8 cellular contexts compared by ENCODE assay signal in the genomic region with DNA sequence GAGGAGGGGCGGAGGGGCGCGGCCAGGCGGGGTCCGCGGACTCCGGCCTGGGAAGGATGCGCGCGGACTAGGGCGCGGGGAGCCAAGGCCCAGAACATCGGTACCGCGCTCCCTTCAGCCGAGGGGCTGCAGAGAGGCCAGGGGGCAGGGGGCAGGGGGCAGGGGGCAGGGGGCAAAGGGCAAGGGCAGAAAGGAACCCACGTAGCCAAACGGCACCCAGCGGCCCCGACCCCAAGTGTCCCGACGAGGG. TPM values are rescaled to one million over a fixed set of nuclear protein-coding genes. Genes with fewer than 3 reads are reported as not detected.
A peak's percentile ranks its signal among the peaks of the same experiment; 100 is the strongest.
DNase-seq lines count a peak whose midpoint lies in the region; ATAC-seq, FAIRE-seq and TF ChIP-seq lines count a peak whose summit lies in the region.

No MANE protein-coding gene starts in this region.

- no peaks in the 10 kb centered on the region for H3K9me3 ChIP-seq in hepatocyte (ENCODE audit: low read depth)

- peaks cover 17% of the 10 kb centered on the region for H3K27me3 Mint-ChIP-seq in type B pancreatic cell

- H3K4me1 Mint-ChIP-seq in stimulated activated effector memory CD8-positive, alpha-beta T cell treated with anti-CD3 and anti-CD28 coated beads, Interleukin-12 subunit alpha, Interleukin-12 subunit beta, amount 100 ng/mL, for 72 hours: peaks cover 41% of the 10 kb centered on the region
- H3K4me1 Mint-ChIP-seq in type B pancreatic cell (ENCODE audit: unreplicated experiment): peaks cover 16% of the 10 kb centered on the region

- no peaks in the 10 kb centered on the region for H3K9me2 ChIP-seq in hepatocyte (replicated peaks; ENCODE audit: insufficient read depth)

- WGBS in hepatocyte (ENCODE audit: low lambda C conversion rate, missing lambda C conversion rate): no CpG with 5 or more reads among the region's 22 CpGs

- H3K27ac ChIP-seq in hepatocyte: peak overlapping the region; percentile 78

- peak overlapping the region; percentile 98 for H3K4me3 Mint-ChIP-seq in stimulated activated effector memory CD8-positive, alpha-beta T cell treated with anti-CD3 and anti-CD28 coated beads, Interleukin-12 subunit alpha, Interleukin-12 subunit beta, amount 100 ng/mL, for 72 hours
- no peak overlapping the region for H3K4me3 Mint-ChIP-seq in type B pancreatic cell

- TF ChIP-seq CTCF in hepatocyte (IDR thresholded peaks at IDR 0.05; ENCODE audit: poor library complexity): no peak
- TF ChIP-seq CTCF in type B pancreatic cell (conservative IDR thresholded peaks at IDR 0.05): no peak

- H3K4me3 ChIP-seq in hepatocyte: peak overlapping the region; percentile 54

- peak overlapping the region; percentile 98 for H3K4me2 ChIP-seq in hepatocyte

- H3K27me3 ChIP-seq in hepatocyte: peaks cover 11% of the 10 kb centered on the region

- H2AFZ ChIP-seq in hepatocyte: peak overlapping the region; percentile 58

- H3K36me3 ChIP-seq in hepatocyte (replicated peaks; ENCODE audit: insufficient read depth, low read depth): no peaks in the 10 kb centered on the region

- peaks cover 9% of the 10 kb centered on the region for H3K79me2 ChIP-seq in hepatocyte

- peaks cover 8 to 21% of the 10 kb centered on the region in 2 donors for H3K36me3 Mint-ChIP-seq in activated naive CD4-positive, alpha-beta T cell treated with anti-CD3 and anti-CD28 coated beads, Interleukin-2, amount 50 U/mL, for 72 hours
- peaks cover 26% of the 10 kb centered on the region for H3K36me3 Mint-ChIP-seq in stimulated activated effector memory CD8-positive, alpha-beta T cell treated with anti-CD3 and anti-CD28 coated beads, Interleukin-12 subunit alpha, Interleukin-12 subunit beta, amount 100 ng/mL, for 72 hours
- no peaks in the 10 kb centered on the region for H3K36me3 Mint-ChIP-seq in type B pancreatic cell

- FAIRE-seq in GM19239 (lab: Jason Lieb, UNC): no peak

- peak overlapping the region in 1 of 2 donors; percentile 87 for H3K27ac Mint-ChIP-seq in activated naive CD4-positive, alpha-beta T cell treated with anti-CD3 and anti-CD28 coated beads, Interleukin-2, amount 50 U/mL, for 72 hours
- peak overlapping the region; percentile 91 for H3K27ac Mint-ChIP-seq in stimulated activated effector memory CD8-positive, alpha-beta T cell treated with anti-CD3 and anti-CD28 coated beads, Interleukin-12 subunit alpha, Interleukin-12 subunit beta, amount 100 ng/mL, for 72 hours
- no peak overlapping the region for H3K27ac Mint-ChIP-seq in type B pancreatic cell

- no peaks in the 10 kb centered on the region for H4K20me1 ChIP-seq in hepatocyte (ENCODE audit: insufficient read depth, poor library complexity, severe bottlenecking)

- H3K4me1 ChIP-seq in hepatocyte (ENCODE audit: insufficient read depth): peaks cover 9% of the 10 kb centered on the region

- DNase-seq in Ammon's horn (ENCODE audit: low spot score) (peak; percentile 59), GM19239 (ENCODE audit: insufficient read length, low spot score) (peak; percentile 56), hepatocyte (ENCODE audit: low spot score) (no peak), type B pancreatic cell (ENCODE audit: extremely low spot score, unreplicated experiment) (no peak)
- DNase-seq in activated naive CD4-positive, alpha-beta T cell treated with anti-CD3 and anti-CD28 coated beads, Interleukin-2, amount 50 U/mL, for 72 hours (ENCODE audit: low spot score in 2 of 2): no peak
- no peak for DNase-seq in stimulated activated effector memory CD8-positive, alpha-beta T cell treated with anti-CD3 and anti-CD28 coated beads, Interleukin-12 subunit alpha, Interleukin-12 subunit beta, amount 100 ng/mL, for 72 hours (ENCODE audit: low spot score in 2 of 2)

- ATAC-seq in HG03439 (IDR thresholded peaks at IDR 0.05; ENCODE audit: unreplicated experiment) (peak; percentile 13), GM18858 (IDR thresholded peaks at IDR 0.05; ENCODE audit: unreplicated experiment) (no peak)
- peak; percentile 20 to 22 for ATAC-seq in activated naive CD4-positive, alpha-beta T cell treated with anti-CD3 and anti-CD28 coated beads, Interleukin-2, amount 50 U/mL, for 72 hours
- peak; percentile 47 for ATAC-seq in stimulated activated effector memory CD8-positive, alpha-beta T cell treated with anti-CD3 and anti-CD28 coated beads, Interleukin-12 subunit alpha, Interleukin-12 subunit beta, amount 100 ng/mL, for 72 hours

- H3K9me3 Mint-ChIP-seq in activated naive CD4-positive, alpha-beta T cell treated with anti-CD3 and anti-CD28 coated beads, Interleukin-2, amount 50 U/mL, for 72 hours: no peaks in the 10 kb centered on the region
- H3K9me3 Mint-ChIP-seq in stimulated activated effector memory CD8-positive, alpha-beta T cell treated with anti-CD3 and anti-CD28 coated beads, Interleukin-12 subunit alpha, Interleukin-12 subunit beta, amount 100 ng/mL, for 72 hours: no peaks in the 10 kb centered on the region
- no peaks in the 10 kb centered on the region for H3K9me3 Mint-ChIP-seq in type B pancreatic cell

RNA-seq across cellular contexts. Expression of a gene that starts 0.5 kb away (rescaled TPM):
- 10 to 100 TPM in 1 of 2 donors, 1 to 10 TPM in 1; 10.0 to 22.5 TPM for total RNA-seq in activated naive CD4-positive, alpha-beta T cell treated with anti-CD3 and anti-CD28 coated beads, Interleukin-2, amount 50 U/mL, for 72 hours
- total RNA-seq in hepatocyte (5.4 and 6.0 TPM in 2 replicates), type B pancreatic cell (ENCODE audit: low replicate concordance) (10.3 and 21.7 TPM in 2 replicates)
- polyA plus RNA-seq in hepatocyte: 5.6 and 6.7 TPM in 2 replicates

RNA-seq across cellular contexts. Expression of a gene that starts 54.0 kb away (rescaled TPM):
- 100 to 1,000 TPM; 214 to 334 TPM for total RNA-seq in activated naive CD4-positive, alpha-beta T cell treated with anti-CD3 and anti-CD28 coated beads, Interleukin-2, amount 50 U/mL, for 72 hours
- total RNA-seq in hepatocyte (3.5 and 3.7 TPM in 2 replicates), type B pancreatic cell (ENCODE audit: low replicate concordance) (1.7 and 7.2 TPM in 2 replicates)
- 3.1 and 7.4 TPM in 2 replicates for polyA plus RNA-seq in hepatocyte

Comparison
In these comparisons a context has a peak if more than half of its experiments do, and no peak if none do; other contexts are left out.
1. DNase-seq: peak in Ammon's horn (single experiment) and GM19239 (single experiment); none in activated naive CD4-positive, alpha-beta T cell treated with anti-CD3 and anti-CD28 coated beads, Interleukin-2, amount 50 U/mL, for 72 hours (0 of 2), hepatocyte (single experiment), stimulated activated effector memory CD8-positive, alpha-beta T cell treated with anti-CD3 and anti-CD28 coated beads, Interleukin-12 subunit alpha, Interleukin-12 subunit beta, amount 100 ng/mL, for 72 hours (0 of 2) and type B pancreatic cell (single experiment).
2. RNA of a gene that starts 54.0 kb away (total RNA-seq): 214 to 334 TPM in activated naive CD4-positive, alpha-beta T cell treated with anti-CD3 and anti-CD28 coated beads, Interleukin-2, amount 50 U/mL, for 72 hours; 1.7 to 7.2 TPM in type B pancreatic cell and 3.5 to 3.7 TPM in hepatocyte; every median in the first group is over 10 times any median in the second.